1 cellular context compared by ENCODE assay signal in the genomic region with DNA sequence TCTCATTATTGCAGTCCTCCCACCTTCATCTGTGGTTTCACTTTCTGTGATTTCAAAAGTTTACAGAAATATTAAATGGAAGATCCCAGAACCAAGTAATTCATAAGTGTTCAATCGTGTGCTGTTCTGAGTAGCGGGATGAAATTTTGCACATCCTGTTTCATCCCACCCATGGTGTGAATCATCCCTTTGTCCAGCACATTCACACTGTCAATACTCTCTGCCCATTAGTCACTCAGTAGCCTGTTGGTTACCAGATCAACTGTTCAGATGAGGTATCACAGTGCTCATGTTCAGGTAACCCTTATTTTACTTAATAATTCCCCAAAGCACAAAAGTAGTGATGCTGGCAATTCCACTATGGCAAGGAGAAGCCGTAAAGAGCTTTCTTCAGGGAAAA.
TF ChIP-seq lines count a peak whose summit lies in the region.

No MANE protein-coding gene starts in this region.

TF ChIP-seq in SK-N-SH, 30 proteins besides CTCF, POLR2A, EP300 and RAD21 (continued from another document):
- TF ChIP-seq, protein P1, sequence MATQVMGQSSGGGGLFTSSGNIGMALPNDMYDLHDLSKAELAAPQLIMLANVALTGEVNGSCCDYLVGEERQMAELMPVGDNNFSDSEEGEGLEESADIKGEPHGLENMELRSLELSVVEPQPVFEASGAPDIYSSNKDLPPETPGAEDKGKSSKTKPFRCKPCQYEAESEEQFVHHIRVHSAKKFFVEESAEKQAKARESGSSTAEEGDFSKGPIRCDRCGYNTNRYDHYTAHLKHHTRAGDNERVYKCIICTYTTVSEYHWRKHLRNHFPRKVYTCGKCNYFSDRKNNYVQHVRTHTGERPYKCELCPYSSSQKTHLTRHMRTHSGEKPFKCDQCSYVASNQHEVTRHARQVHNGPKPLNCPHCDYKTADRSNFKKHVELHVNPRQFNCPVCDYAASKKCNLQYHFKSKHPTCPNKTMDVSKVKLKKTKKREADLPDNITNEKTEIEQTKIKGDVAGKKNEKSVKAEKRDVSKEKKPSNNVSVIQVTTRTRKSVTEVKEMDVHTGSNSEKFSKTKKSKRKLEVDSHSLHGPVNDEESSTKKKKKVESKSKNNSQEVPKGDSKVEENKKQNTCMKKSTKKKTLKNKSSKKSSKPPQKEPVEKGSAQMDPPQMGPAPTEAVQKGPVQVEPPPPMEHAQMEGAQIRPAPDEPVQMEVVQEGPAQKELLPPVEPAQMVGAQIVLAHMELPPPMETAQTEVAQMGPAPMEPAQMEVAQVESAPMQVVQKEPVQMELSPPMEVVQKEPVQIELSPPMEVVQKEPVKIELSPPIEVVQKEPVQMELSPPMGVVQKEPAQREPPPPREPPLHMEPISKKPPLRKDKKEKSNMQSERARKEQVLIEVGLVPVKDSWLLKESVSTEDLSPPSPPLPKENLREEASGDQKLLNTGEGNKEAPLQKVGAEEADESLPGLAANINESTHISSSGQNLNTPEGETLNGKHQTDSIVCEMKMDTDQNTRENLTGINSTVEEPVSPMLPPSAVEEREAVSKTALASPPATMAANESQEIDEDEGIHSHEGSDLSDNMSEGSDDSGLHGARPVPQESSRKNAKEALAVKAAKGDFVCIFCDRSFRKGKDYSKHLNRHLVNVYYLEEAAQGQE (IDR thresholded peaks at IDR 0.05; ENCODE audit: low read depth, low read length) = no peak
- TF ChIP-seq, protein P2, sequence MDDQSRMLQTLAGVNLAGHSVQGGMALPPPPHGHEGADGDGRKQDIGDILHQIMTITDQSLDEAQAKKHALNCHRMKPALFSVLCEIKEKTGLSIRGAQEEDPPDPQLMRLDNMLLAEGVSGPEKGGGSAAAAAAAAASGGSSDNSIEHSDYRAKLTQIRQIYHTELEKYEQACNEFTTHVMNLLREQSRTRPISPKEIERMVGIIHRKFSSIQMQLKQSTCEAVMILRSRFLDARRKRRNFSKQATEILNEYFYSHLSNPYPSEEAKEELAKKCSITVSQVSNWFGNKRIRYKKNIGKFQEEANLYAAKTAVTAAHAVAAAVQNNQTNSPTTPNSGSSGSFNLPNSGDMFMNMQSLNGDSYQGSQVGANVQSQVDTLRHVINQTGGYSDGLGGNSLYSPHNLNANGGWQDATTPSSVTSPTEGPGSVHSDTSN (IDR thresholded peaks at IDR 0.05) = no peak
- no peak for TF ChIP-seq RCOR1 (IDR thresholded peaks at IDR 0.05; ENCODE audit: low read length)
TF ChIP-seq in SK-N-SH: peak in this region for 0.
